20 cellular contexts compared by ENCODE assay signal in genomic region chr4:188002346-188002745, GRCh38. TPM values are rescaled to one million over a fixed set of nuclear protein-coding genes. Genes with fewer than 3 reads are reported as not detected.
DNase-seq lines count a peak whose midpoint lies in the region; ATAC-seq and TF ChIP-seq lines count a peak whose summit lies in the region.
"Had no signal": no experiment of that assay in that cellular context is flagged by ENCODE, and none has a peak within 500 bp of the region (broad histone marks: within the 10 kb centered on the region; RNA-seq: fewer than 3 reads in every experiment).

No MANE protein-coding gene starts in this region.

- ATAC-seq in HCT116 = peak; percentile 82
- ATAC-seq in PC-3 = no peak
- ATAC-seq: GM12878, T-cell had no signal

- H3K4me1 Mint-ChIP-seq in type B pancreatic cell (ENCODE audit: unreplicated experiment) = peaks cover 3% of the 10 kb centered on the region
- H3K4me1 Mint-ChIP-seq: T-cell had no signal

- H3K36me3 Mint-ChIP-seq in type B pancreatic cell = peaks cover 24% of the 10 kb centered on the region
- H3K36me3 Mint-ChIP-seq: T-cell had no signal

- TF ChIP-seq CTCF in HCT116 (IDR thresholded peaks at IDR 0.05 in 2 of 3, conservative IDR thresholded peaks at IDR 0.05 in 1 of 3; ENCODE audit: borderline replicate concordance in 1 of 3, insufficient read depth in 1 of 3, low read depth in 2 of 3, low read length in 2 of 3) (no peak), PC-3 (conservative IDR thresholded peaks at IDR 0.05; ENCODE audit: low read depth, low read length) (no peak), mammary epithelial cell (conservative IDR thresholded peaks at IDR 0.05 in 1 of 2, IDR thresholded peaks at IDR 0.05 in 1 of 2; ENCODE audit: extremely low read depth in 1 of 2, insufficient read depth in 1 of 2, low read depth in 1 of 2, low read length in 2 of 2) (no peak), type B pancreatic cell (conservative IDR thresholded peaks at IDR 0.05) (no peak)

- H3K27me3 Mint-ChIP-seq in type B pancreatic cell = peaks cover 3% of the 10 kb centered on the region

- H3K36me3 ChIP-seq in HCT116 (ENCODE audit: control insufficient read depth in 1 of 2, insufficient read depth in 2 of 2, low read length in 2 of 2) (no peaks in the 10 kb centered on the region), PC-3 (ENCODE audit: low read depth, low read length) (no peaks in the 10 kb centered on the region), mammary epithelial cell (ENCODE audit: insufficient read depth, low read length) (no peaks in the 10 kb centered on the region)
- H3K36me3 ChIP-seq: BLaER1 treated with 17β-estradiol and CSF1 and Interleukin-3, amounts not matched to agents 10 nM and 100 nM had no signal

- POLR2A ChIA-PET in HCT116 (lab: Charles Lee) = interaction anchor here (1.4 to 1.5 kb wide), 2 partner anchors 9 to 13 kb away, joined by 3 to 6 read pairs; no protein-coding TSS in a partner anchor
- POLR2A ChIA-PET in PC-3 (lab: Charles Lee; ENCODE audit: unreplicated experiment) = no interaction called here

- in situ Hi-C loops in mammary epithelial cell (cut with MboI; ENCODE audit: low sequenced_read_pairs in 2 of 2) = no loop called here

- no peak for TF ChIP-seq POLR2A in HCT116 (IDR thresholded peaks at IDR 0.05; ENCODE audit: borderline replicate concordance, extremely low read depth, insufficient read depth, insufficient read length)

- CTCF ChIA-PET in HCT116 (lab: Charles Lee) (interaction anchor here (1.0 kb wide), 1 partner anchor 9 kb away, joined by 4 read pairs; no protein-coding TSS in a partner anchor), PC-3 (lab: Charles Lee) (no interaction called here), mammary epithelial cell (lab: Charles Lee; ENCODE audit: low non-redundant PET) (no interaction called here)

- DNase-seq in HCT116 (ENCODE audit: low read depth, low spot score) (no peak), PC-3 (peak; percentile 48), mammary epithelial cell (peak; percentile 54), type B pancreatic cell (ENCODE audit: extremely low spot score, unreplicated experiment) (no peak), NCI-H345 (lab: John Stamatoyannopoulos, UW) (no peak), NCI-H187 (lab: John Stamatoyannopoulos, UW) (no peak), 8988T (no peak)
- DNase-seq: DND-41, GDM1, GM23248, Kasumi-1, NCI-H1417, NCI-H1930, NCI-H2171, NCI-H748 treated with DMSO at 0.1 percent for 48 hours, OCI-M1, T-cell had no signal

- H3K27ac ChIP-seq in HCT116 (ENCODE audit: low read depth, low read length) = no peak overlapping the region
- H3K27ac ChIP-seq in PC-3 (ENCODE audit: low read length) = peak overlapping the region; percentile 26; the same call in 1 of the 2 replicates
- no peak overlapping the region for H3K27ac ChIP-seq in mammary epithelial cell (ENCODE audit: insufficient read depth, low read depth, low read length)
- H3K27ac ChIP-seq: BLaER1 treated with 17β-estradiol and CSF1 and Interleukin-3, amounts not matched to agents 10 nM and 100 nM; GM23248; SK-N-MC had no signal

- BruUV-seq in HCT116 (replicated peaks; lab: Mats Ljungman, UMichigan) (no TSS peak), PC-3 (replicated peaks; lab: Mats Ljungman, UMichigan) (no TSS peak), mammary epithelial cell (replicated peaks; lab: Mats Ljungman, UMichigan) (no TSS peak)

- RAD21 ChIA-PET in HCT116 (lab: Charles Lee; ENCODE audit: low non-redundant PET in 1 of 2, low total read pairs in 2 of 2, uncharacterized antibody in 2 of 2, unreplicated experiment in 2 of 2) = interaction anchor here in 1 of 2 experiments (1.0 kb wide), 1 partner anchor 59 kb away, joined by 3 read pairs; no protein-coding TSS in a partner anchor

- H3F3A ChIP-seq in PC-3 (ENCODE audit: low read length, unreplicated experiment) = no peaks in the 10 kb centered on the region

- 29% methylated on average over 2 of the region's 2 CpGs for WGBS in mammary epithelial cell (ENCODE audit: low coverage, missing lambda C conversion rate)

- H2AFZ ChIP-seq in HCT116 (ENCODE audit: low read depth, low read length, poor library complexity, severe bottlenecking) = peak overlapping the region; percentile 93
- no peak overlapping the region for H2AFZ ChIP-seq in PC-3 (ENCODE audit: low read length)
- H2AFZ ChIP-seq in mammary epithelial cell (ENCODE audit: low read depth, low read length) = no peak overlapping the region
- H2AFZ ChIP-seq: GM23248 had no signal

- H3K4me3 ChIP-seq in HCT116 (replicated peaks in 1 of 2; ENCODE audit: low read depth in 1 of 2, low read length in 2 of 2) (no peak overlapping the region), PC-3 (ENCODE audit: low read length) (no peak overlapping the region), mammary epithelial cell (replicated peaks in 1 of 3; ENCODE audit: insufficient read depth in 1 of 3, low read depth in 2 of 3, low read length in 3 of 3) (no peak overlapping the region)
- H3K4me3 ChIP-seq: BLaER1 treated with 17β-estradiol and CSF1 and Interleukin-3, amounts not matched to agents 10 nM and 100 nM; GM12878; GM23248; SK-N-MC had no signal

- H3K9ac ChIP-seq in HCT116 (ENCODE audit: low read length) (no peak overlapping the region), PC-3 (ENCODE audit: low read length) (no peak overlapping the region), mammary epithelial cell (ENCODE audit: insufficient read depth, low read length) (no peak overlapping the region)
- H3K9ac ChIP-seq: BLaER1 treated with 17β-estradiol and CSF1 and Interleukin-3, amounts not matched to agents 10 nM and 100 nM; GM23248 had no signal

- intact Hi-C loops in HCT116 (cut with micrococcal nuclease) (no loop called here), PC-3 (cut with micrococcal nuclease) (no loop called here), mammary epithelial cell (cut with micrococcal nuclease) (no loop called here)

- H3K4me1 ChIP-seq in HCT116 (ENCODE audit: control insufficient read depth in 1 of 2, insufficient read depth in 2 of 2, low read length in 2 of 2) (peaks cover 8 to 15% of the 10 kb centered on the region in 2 experiments; a peak in 3 of 4 replicates), PC-3 (ENCODE audit: insufficient read depth, low read length) (peaks cover 15% of the 10 kb centered on the region), mammary epithelial cell (ENCODE audit: insufficient read depth, low read length) (no peaks in the 10 kb centered on the region)

- H3K9me3 ChIP-seq in HCT116 (ENCODE audit: control insufficient read depth in 1 of 2, insufficient read depth in 1 of 2, low read depth in 1 of 2, low read length in 2 of 2) (no peaks in the 10 kb centered on the region), PC-3 (ENCODE audit: low read length) (no peaks in the 10 kb centered on the region), mammary epithelial cell (replicated peaks; ENCODE audit: insufficient read depth, low read length) (peaks cover 16% of the 10 kb centered on the region)

- no peaks in the 10 kb centered on the region for H3K9me2 ChIP-seq in HCT116 (ENCODE audit: insufficient read depth)
- H3K9me2 ChIP-seq in PC-3 (replicated peaks; ENCODE audit: low read length) = no peaks in the 10 kb centered on the region

- no peak for TF ChIP-seq RAD21 in HCT116 (IDR thresholded peaks at IDR 0.05; ENCODE audit: low read depth)

- no peaks in the 10 kb centered on the region for H4K20me1 ChIP-seq in HCT116 (ENCODE audit: insufficient read depth)
- no peaks in the 10 kb centered on the region for H4K20me1 ChIP-seq in PC-3 (ENCODE audit: low read length)
- no peaks in the 10 kb centered on the region for H4K20me1 ChIP-seq in mammary epithelial cell (ENCODE audit: insufficient read depth, low read length)
- H4K20me1 ChIP-seq: BLaER1 treated with 17β-estradiol and CSF1 and Interleukin-3, amounts not matched to agents 10 nM and 100 nM had no signal

- no peaks in the 10 kb centered on the region for H3K79me2 ChIP-seq in HCT116 (ENCODE audit: insufficient read depth, low read length)
- H3K79me2 ChIP-seq in PC-3 (ENCODE audit: low read length) = no peaks in the 10 kb centered on the region
- H3K79me2 ChIP-seq in mammary epithelial cell (ENCODE audit: insufficient read depth, low read length) = no peaks in the 10 kb centered on the region

- dilution Hi-C loops in mammary epithelial cell (cut with HindIII; ENCODE audit: low sequenced_read_pairs) = no loop called here

- H3K9me3 Mint-ChIP-seq in type B pancreatic cell = peaks cover 5% of the 10 kb centered on the region

- H3K4me2 ChIP-seq in HCT116 (ENCODE audit: low read length) (peak overlapping the region; percentile 51), PC-3 (ENCODE audit: low read length) (0 out of 2 replicates have a peak overlapping the region, but pooled peaks have one; percentile 22), mammary epithelial cell (ENCODE audit: insufficient read depth, low read depth, low read length) (no peak overlapping the region)
- H3K4me2 ChIP-seq: BLaER1 treated with 17β-estradiol and CSF1 and Interleukin-3, amounts not matched to agents 10 nM and 100 nM had no signal

- H3K27ac Mint-ChIP-seq in type B pancreatic cell = peak overlapping the region; percentile 14
- H3K27ac Mint-ChIP-seq: T-cell had no signal

- H3K4me3 Mint-ChIP-seq in type B pancreatic cell = no peak overlapping the region
- H3K4me3 Mint-ChIP-seq: T-cell had no signal

- H3K27me3 ChIP-seq in HCT116 (ENCODE audit: insufficient read depth, low read length) = no peaks in the 10 kb centered on the region
- H3K27me3 ChIP-seq in PC-3 (ENCODE audit: low read length) = no peaks in the 10 kb centered on the region
- H3K27me3 ChIP-seq in mammary epithelial cell (ENCODE audit: insufficient read depth, low read length) = no peaks in the 10 kb centered on the region
- H3K27me3 ChIP-seq: BLaER1 treated with 17β-estradiol and CSF1 and Interleukin-3, amounts not matched to agents 10 nM and 100 nM had no signal

TF ChIP-seq in HCT116, 20 proteins besides CTCF, POLR2A, EP300 and RAD21 (continues in another document):
- TF ChIP-seq MAX (IDR thresholded peaks at IDR 0.05) (0 out of 2 replicates have a peak, but pooled peaks have one; percentile 27), EGR1 (IDR thresholded peaks at IDR 0.05; ENCODE audit: low read depth) (no peak), FOSL1 (IDR thresholded peaks at IDR 0.05; ENCODE audit: low read depth) (peak; percentile 69), ATF3 (IDR thresholded peaks at IDR 0.05) (no peak), ZNF274 (IDR thresholded peaks at IDR 0.05; ENCODE audit: low read depth, low read length) (no peak), SP1 (IDR thresholded peaks at IDR 0.05; ENCODE audit: low read depth) (peak; percentile 47)

RNA-seq across cellular contexts. Expression of gene ZFP42, which starts 6.8 kb away (rescaled TPM):
- 0.12 TPM for total RNA-seq in HCT116 (2021; ENCODE audit: unreplicated experiment)
- not detected in 2 replicates for polyA plus RNA-seq in HCT116 (2012)
- not detected in 2 replicates for total RNA-seq in PC-3 (2014; rRNA removed)
- total RNA-seq in mammary epithelial cell = not detected
- polyA plus RNA-seq in mammary epithelial cell = not detected
- not detected for polyA minus RNA-seq in mammary epithelial cell
- total RNA-seq in type B pancreatic cell (ENCODE audit: low replicate concordance) = 12.0 and 33.4 TPM in 2 replicates
- total RNA-seq: GM23248, T-cell had no signal
- polyA plus RNA-seq: GM12878, GM23248 had no signal

Comparison
In these comparisons a context has a peak if more than half of its experiments do, and no peak if none do; other contexts are left out.
1. DNase-seq: peak in PC-3 (single experiment) and mammary epithelial cell (single experiment); none in HCT116 (single experiment), type B pancreatic cell (single experiment), NCI-H345 (single experiment), NCI-H187 (0 of 2) and 8988T (single experiment).
2. RNA of gene ZFP42, which starts 6.8 kb away (total RNA-seq): 12.0 to 33.4 TPM in type B pancreatic cell; 0.12 TPM in HCT116 (single experiment), not detected in PC-3 and not detected in mammary epithelial cell; every median in the first group is over 10 times any median in the second.